Comparison of ENCODE assay signal across 27 cellular contexts in the genomic region with DNA sequence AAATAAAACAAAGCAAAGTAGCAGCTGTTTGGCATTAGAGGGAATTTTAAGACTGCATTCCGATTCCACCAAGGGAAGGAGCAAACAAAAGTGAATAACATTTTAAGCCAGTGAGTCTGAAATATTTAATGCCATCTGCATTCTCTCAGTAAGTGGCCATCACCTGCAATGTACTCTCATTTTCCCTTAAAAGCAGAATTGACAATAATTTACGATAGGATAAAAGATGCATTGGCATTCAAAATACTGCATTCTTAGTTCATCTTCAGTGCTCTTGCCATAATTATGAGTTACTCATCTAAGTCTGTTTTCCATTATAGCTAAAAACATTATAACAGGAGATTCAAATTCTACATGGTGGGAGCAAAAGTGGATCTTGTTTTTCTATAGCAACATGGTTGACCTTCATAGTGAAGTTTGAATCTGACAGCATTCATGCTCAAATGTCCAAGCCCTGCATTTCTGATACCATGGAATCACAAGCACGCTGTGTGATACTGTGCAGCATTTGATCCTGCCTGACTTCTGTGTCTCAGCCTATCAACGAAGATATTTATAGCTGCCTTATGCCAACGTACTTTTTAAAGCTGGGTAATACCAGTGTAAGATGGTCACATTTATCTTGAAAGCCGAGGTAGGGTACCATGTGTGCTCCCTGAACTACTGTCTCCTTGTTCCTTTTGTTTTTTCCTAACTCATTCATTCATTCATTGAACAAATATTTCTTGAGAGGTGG.
"Had no signal": no experiment of that assay in that cellular context is flagged by ENCODE, and none has a peak within 500 bp of the region (broad histone marks: within the 10 kb centered on the region; RNA-seq: fewer than 3 reads in every experiment).

No MANE protein-coding gene starts in this region.

- H3K9ac ChIP-seq: neural progenitor cell, parathyroid adenoma had no signal

- H3K9me3 ChIP-seq: lower lobe of right lung, mucosa of descending colon, neutrophil, psoas muscle, suprapubic skin, thoracic aorta, tibial artery, upper lobe of right lung had no signal

- H3K4me1 ChIP-seq: lower lobe of right lung, parathyroid adenoma, psoas muscle, spleen, suprapubic skin, tibial artery, upper lobe of right lung had no signal

- ATAC-seq: lower lobe of right lung; mucosa of descending colon; naive thymus-derived CD8-positive, alpha-beta T cell; psoas muscle; sciatic nerve; stimulated activated effector memory CD8-positive, alpha-beta T cell treated with anti-CD3 and anti-CD28 coated beads, Interleukin-12 subunit alpha, Interleukin-12 subunit beta, amount 100 ng/mL, for 72 hours; upper lobe of right lung had no signal

- H3K79me2 ChIP-seq: parathyroid adenoma had no signal

- DNase-seq: hypothalamus; immature natural killer cell; kidney; lower lobe of right lung; mammary epithelial cell; mesendoderm; midbrain; mucosa of descending colon; naive thymus-derived CD8-positive, alpha-beta T cell; nephron progenitor cell; occipital lobe; psoas muscle; small intestine; spleen; stimulated activated CD4-positive, alpha-beta T cell treated with anti-CD3 and anti-CD28 coated beads, Interleukin-4, amount 100 ng/mL, for 24 hours; stimulated activated naive CD4-positive, alpha-beta T cell; tibial artery; trophoblast cell; upper lobe of right lung had no signal

- H3K4me3 Mint-ChIP-seq: immature natural killer cell; naive thymus-derived CD8-positive, alpha-beta T cell; nephron progenitor cell; neural progenitor cell; stimulated activated effector memory CD8-positive, alpha-beta T cell treated with anti-CD3 and anti-CD28 coated beads, Interleukin-12 subunit alpha, Interleukin-12 subunit beta, amount 100 ng/mL, for 72 hours; stimulated activated naive CD8-positive, alpha-beta T cell treated with anti-CD3 and anti-CD28 coated beads, Interleukin-15, Interleukin-2, amounts not matched to agents 100 ng/mL and 50 ng/mL, for 24 hours had no signal

- H3K27me3 ChIP-seq: neural progenitor cell, neutrophil, spleen, suprapubic skin, tibial artery, upper lobe of right lung had no signal

- H3K4me1 Mint-ChIP-seq: immature natural killer cell; naive thymus-derived CD8-positive, alpha-beta T cell; nephron progenitor cell; stimulated activated effector memory CD8-positive, alpha-beta T cell treated with anti-CD3 and anti-CD28 coated beads, Interleukin-12 subunit alpha, Interleukin-12 subunit beta, amount 100 ng/mL, for 72 hours had no signal

- H3K36me3 Mint-ChIP-seq: immature natural killer cell; neural progenitor cell; stimulated activated effector memory CD8-positive, alpha-beta T cell treated with anti-CD3 and anti-CD28 coated beads, Interleukin-12 subunit alpha, Interleukin-12 subunit beta, amount 100 ng/mL, for 72 hours had no signal

- H3K27me3 Mint-ChIP-seq: naive thymus-derived CD8-positive, alpha-beta T cell; stimulated activated naive CD8-positive, alpha-beta T cell treated with anti-CD3 and anti-CD28 coated beads, Interleukin-15, Interleukin-2, amounts not matched to agents 100 ng/mL and 50 ng/mL, for 24 hours had no signal

- H3K27ac ChIP-seq: lower lobe of right lung, neural progenitor cell, neutrophil, parathyroid adenoma, psoas muscle, spleen, suprapubic skin, thoracic aorta, tibial artery, upper lobe of right lung had no signal

- H3K36me3 ChIP-seq: lower lobe of right lung, neural progenitor cell, neutrophil, spleen, suprapubic skin, thoracic aorta, tibial artery, upper lobe of right lung had no signal

- H3K27ac Mint-ChIP-seq: immature natural killer cell; naive thymus-derived CD8-positive, alpha-beta T cell; nephron progenitor cell; neural progenitor cell; stimulated activated effector memory CD8-positive, alpha-beta T cell treated with anti-CD3 and anti-CD28 coated beads, Interleukin-12 subunit alpha, Interleukin-12 subunit beta, amount 100 ng/mL, for 72 hours; stimulated activated naive CD8-positive, alpha-beta T cell treated with anti-CD3 and anti-CD28 coated beads, Interleukin-15, Interleukin-2, amounts not matched to agents 100 ng/mL and 50 ng/mL, for 24 hours had no signal

- H2AFZ ChIP-seq: neural progenitor cell, parathyroid adenoma had no signal

- H3K4me3 ChIP-seq: lower lobe of right lung, mucosa of descending colon, neural progenitor cell, psoas muscle, spleen, suprapubic skin, thoracic aorta, tibial artery, upper lobe of right lung had no signal

- H3K4me2 ChIP-seq: neural progenitor cell had no signal
